Comparison of ENCODE assay signal across 24 cellular contexts in genomic region chr12:116544656-116545055, GRCh38. TPM values are rescaled to one million over a fixed set of nuclear protein-coding genes. Genes with fewer than 3 reads are reported as not detected.
DNase-seq lines count a peak whose midpoint lies in the region; ATAC-seq, FAIRE-seq and TF ChIP-seq lines count a peak whose summit lies in the region.
"Had no signal": no experiment of that assay in that cellular context is flagged by ENCODE, and none has a peak within 500 bp of the region (broad histone marks: within the 10 kb centered on the region; RNA-seq: fewer than 3 reads in every experiment).

No MANE protein-coding gene starts in this region.

- no peaks in the 10 kb centered on the region; the same call in 1 of the 2 replicates for H4K20me1 ChIP-seq in HepG2 (ENCODE audit: insufficient read depth, low read length)

- CTCF ChIA-PET in HepG2 (lab: Yijun Ruan, JAX; ENCODE audit: low intra/inter-chr PET ratio, low total read pairs) = no interaction called here

- H3K79me2 ChIP-seq in HepG2 (ENCODE audit: insufficient read depth, low read length) = no peaks in the 10 kb centered on the region

- ATAC-seq in right lobe of liver = peak; percentile 37 to 61 (median 50)
- ATAC-seq in HepG2 = no peak
- peak; percentile 83 for ATAC-seq in left lobe of liver
- peak in 3 of 4 donors; percentile 22 to 58 (median 47) for ATAC-seq in psoas muscle
- ATAC-seq in aorta (ENCODE audit: low FRiP score) = peak; percentile 73
- no peak for ATAC-seq in HG03571 (IDR thresholded peaks at IDR 0.05; ENCODE audit: unreplicated experiment)
- ATAC-seq: SK-N-SH treated with all-trans-retinoic acid at 6 μM for 48 hours had no signal

- H3K27ac ChIP-seq in right lobe of liver = no peak overlapping the region
- no peak overlapping the region for H3K27ac ChIP-seq in HepG2 (ENCODE audit: extremely low read length, insufficient read depth, low read length)
- no peak overlapping the region for H3K27ac ChIP-seq in psoas muscle
- no peak overlapping the region for H3K27ac ChIP-seq in aorta (ENCODE audit: low read depth in 1 of 2, low read length in 2 of 2)
- H3K27ac ChIP-seq: C4-2B, dorsolateral prefrontal cortex, epithelial cell of prostate, thoracic aorta had no signal

- no peak for DNase-seq in right lobe of liver
- no peak for DNase-seq in HepG2 (ENCODE audit: low spot score)
- peak; percentile 56 for DNase-seq in left lobe of liver (ENCODE audit: low spot score)
- DNase-seq in psoas muscle = peak; percentile 60 to 72
- peak in 1 of 2 donors; percentile 47 for DNase-seq in aorta
- no peak for DNase-seq in foreskin fibroblast
- no peak for DNase-seq in activated gamma-delta T cell treated with Interleukin-2 at 50 U/mL for 16 hours
- DNase-seq: activated B cell treated with CpG ODN at 0.5 μM for 24 hours; activated CD4-positive, alpha-beta memory T cell treated with anti-CD3 and anti-CD28 coated beads, Interleukin-2, amount 10 ng/mL, durations not matched to agents 7 days and 5 days; activated T-cell treated with anti-CD3 and anti-CD28 coated beads for 4 hours; amniotic stem cell; central memory CD4-positive, alpha-beta T cell; dorsolateral prefrontal cortex; HCEC 1CT; NCI-H1105 treated with DMSO at 0.1 percent for 48 hours; NCI-H446 treated with DMSO at 0.1 percent for 48 hours; nephron progenitor cell; NK-92 treated with Interleukin-12 subunit alpha and Interleukin-12 subunit beta, amount 100 ng/mL, for 24 hours; T-helper 9 cell had no signal

- no TSS peak for BruUV-seq in HepG2 (replicated peaks; lab: Mats Ljungman, UMichigan)

- no peaks in the 10 kb centered on the region for H3K36me3 ChIP-seq in right lobe of liver
- H3K36me3 ChIP-seq in HepG2 (replicated peaks in 1 of 2; ENCODE audit: control insufficient read depth in 1 of 2, insufficient read depth in 2 of 2, low read length in 2 of 2) = no peaks in the 10 kb centered on the region
- no peaks in the 10 kb centered on the region for H3K36me3 ChIP-seq in psoas muscle (ENCODE audit: insufficient read depth in 1 of 2, low read depth in 1 of 2)
- H3K36me3 ChIP-seq in aorta (ENCODE audit: control insufficient read depth in 1 of 2, insufficient read depth in 2 of 2, low read length in 1 of 2) = no peaks in the 10 kb centered on the region
- H3K36me3 ChIP-seq: thoracic aorta had no signal

- FAIRE-seq in HepG2 (lab: Jason Lieb, UNC) = no peak

- 18% methylated on average over 5 of the region's 5 CpGs for WGBS in right lobe of liver (ENCODE audit: insufficient coverage, low coverage, low lambda C conversion rate, missing lambda C conversion rate)
- WGBS in HepG2 (ENCODE audit: low lambda C conversion rate) = 20% methylated on average over 5 of the region's 5 CpGs
- 40 to 60% (median 41%) methylated on average over 5 of the region's 5 CpGs for WGBS in psoas muscle, 3 donors
- WGBS in aorta, 2 donors = 11 to 14% methylated on average over 5 of the region's 5 CpGs

- TF ChIP-seq EP300 in HepG2 (IDR thresholded peaks at IDR 0.05; ENCODE audit: low read depth in 2 of 2, low read length in 2 of 2) (no peak), HepG2 (CRISPR knock-in tag; IDR thresholded peaks at IDR 0.05; ENCODE audit: borderline replicate concordance) (no peak)

- no peaks in the 10 kb centered on the region for H3K4me1 ChIP-seq in right lobe of liver
- no peaks in the 10 kb centered on the region for H3K4me1 ChIP-seq in HepG2 (ENCODE audit: insufficient read depth, low read length)
- peaks cover 19% of the 10 kb centered on the region for H3K4me1 ChIP-seq in psoas muscle
- no peaks in the 10 kb centered on the region for H3K4me1 ChIP-seq in aorta (ENCODE audit: control insufficient read depth in 1 of 2, insufficient read depth in 2 of 2, low read length in 2 of 2)

- no peak overlapping the region for H2AFZ ChIP-seq in HepG2 (ENCODE audit: low read length)

- H3K9ac ChIP-seq in HepG2 (ENCODE audit: insufficient read depth, low read depth, low read length) = no peak overlapping the region

- intact Hi-C loops in right lobe of liver (cut with DNase I) (no loop called here), HepG2 (cut with micrococcal nuclease; ENCODE audit: unreplicated experiment) (no loop called here), psoas muscle (cut with DNase I) (no loop called here), aorta (cut with DNase I) (no loop called here)

- no peak for TF ChIP-seq POLR2A in right lobe of liver (IDR thresholded peaks at IDR 0.05)
- TF ChIP-seq POLR2A in HepG2 (IDR thresholded peaks at IDR 0.05; ENCODE audit: insufficient read depth in 1 of 2, low read depth in 2 of 2, low read length in 2 of 2) = no peak

- H3K4me3 ChIP-seq in right lobe of liver = no peak overlapping the region
- no peak overlapping the region for H3K4me3 ChIP-seq in HepG2 (replicated peaks in 1 of 3; ENCODE audit: insufficient read depth in 1 of 3, low read depth in 2 of 3, low read length in 3 of 3)
- no peak overlapping the region for H3K4me3 ChIP-seq in psoas muscle
- H3K4me3 ChIP-seq in aorta (ENCODE audit: low read length in 2 of 2) = no peak overlapping the region
- H3K4me3 ChIP-seq in foreskin fibroblast (ENCODE audit: low read depth in 1 of 2, low read length in 2 of 2) = no peak overlapping the region
- H3K4me3 ChIP-seq: dorsolateral prefrontal cortex, thoracic aorta had no signal

- in situ Hi-C loops in HepG2 (cut with HindIII; ENCODE audit: extremely low pct_ligation_motif_present, low pct_unique_long_range_greater_than_20kb) = no loop called here

- H3K9me3 ChIP-seq in right lobe of liver (no peaks in the 10 kb centered on the region), HepG2 (ENCODE audit: low read length) (no peaks in the 10 kb centered on the region), psoas muscle (no peaks in the 10 kb centered on the region), aorta (ENCODE audit: control insufficient read depth, low read length) (no peaks in the 10 kb centered on the region)
- H3K9me3 ChIP-seq: thoracic aorta had no signal

- no peak for TF ChIP-seq RAD21 in HepG2 (CRISPR knock-in tag; IDR thresholded peaks at IDR 0.05)

- H3K27me3 ChIP-seq in right lobe of liver (no peaks in the 10 kb centered on the region), HepG2 (ENCODE audit: control insufficient read depth in 1 of 2, insufficient read depth in 2 of 2, low read length in 2 of 2) (peaks cover 0 to 12% of the 10 kb centered on the region in 2 experiments; a peak in 3 of 5 replicates), psoas muscle (ENCODE audit: insufficient read depth in 3 of 3, low read length in 2 of 3) (no peaks in the 10 kb centered on the region), aorta (ENCODE audit: control insufficient read depth in 1 of 2, insufficient read depth in 2 of 2, low read length in 1 of 2) (no peaks in the 10 kb centered on the region)

- no peak overlapping the region for H3K4me2 ChIP-seq in HepG2 (ENCODE audit: low read depth, low read length)

- POLR2A ChIA-PET in HepG2 (lab: Yijun Ruan, JAX) = no interaction called here

- TF ChIP-seq CTCF in right lobe of liver (IDR thresholded peaks at IDR 0.05) (no peak), HepG2 (CRISPR knock-in tag; IDR thresholded peaks at IDR 0.05) (no peak), psoas muscle (IDR thresholded peaks at IDR 0.05) (no peak), foreskin fibroblast (IDR thresholded peaks at IDR 0.05; ENCODE audit: low read depth, low read length) (no peak)

TF ChIP-seq in HepG2, 621 proteins besides CTCF, POLR2A, EP300 and RAD21:
- no peak for TF ChIP-seq FOXA3 (CRISPR knock-in tag; IDR thresholded peaks at IDR 0.05)

RNA-seq across cellular contexts. Expression of gene MAP1LC3B2, which starts 14.5 kb away (rescaled TPM):
- total RNA-seq in right lobe of liver (1 to 10 TPM in 1 of 6 experiments, under 1 TPM in 2, not detected in 3; 0.59 to 1.0 (median 0.70) TPM), HepG2 (2016; rRNA removed; fragmentation: Illumina TruSeq; extraction: Trizol) (0.60 and 0.70 TPM in 2 replicates), left lobe of liver (not detected), psoas muscle (1 to 10 TPM; 1.4 to 4.1 (median 1.8) TPM), aorta (1 to 10 TPM; 1.0 to 3.1 TPM)
- total RNA-seq in HepG2 (2016; cell fraction: cytosol; rRNA removed; fragmentation: Illumina TruSeq; extraction: Trizol; ENCODE audit: low read depth) = 0.62 TPM in 1 of 2 replicates, not detected in the other
- total RNA-seq in HepG2 (2016; cell fraction: insoluble cytoplasmic fraction; rRNA removed; fragmentation: Illumina TruSeq; extraction: Trizol) = 0.84 and 0.98 TPM in 2 replicates
- not detected in 2 replicates for total RNA-seq in HepG2 (2016; cell fraction: membrane; rRNA removed; fragmentation: Illumina TruSeq; extraction: Trizol)
- total RNA-seq in HepG2 (2016; cell fraction: nucleus; rRNA removed; fragmentation: Illumina TruSeq; extraction: Trizol) = 0.81 TPM in 1 of 2 replicates, not detected in the other
- polyA plus RNA-seq in HepG2 (2011; rRNA removed) (2.1 and 2.2 TPM in 2 replicates), psoas muscle (1 to 10 TPM; 2.2 to 9.2 (median 4.3) TPM), aorta (1 to 10 TPM; 2.3 to 3.5 TPM)
- 0.27 and 1.1 TPM in 2 replicates for polyA plus RNA-seq in HepG2 (2011; cell fraction: cytosol; rRNA removed)
- 0.38 TPM in 1 of 2 replicates, not detected in the other for polyA plus RNA-seq in HepG2 (2011; cell fraction: nucleus; rRNA removed)
- polyA plus RNA-seq in HepG2 (2012) = 6.8 and 8.0 TPM in 2 replicates
- polyA plus RNA-seq in HepG2 (2016; cell fraction: cytosol; fragmentation: Illumina TruSeq; extraction: Trizol; ENCODE audit: low read depth) = 0.40 and 1.3 TPM in 2 replicates
- 2.8 and 3.3 TPM in 2 replicates for polyA plus RNA-seq in HepG2 (2016; cell fraction: insoluble cytoplasmic fraction; fragmentation: Illumina TruSeq; extraction: Trizol; ENCODE audit: low read depth)
- 0.83 and 1.4 TPM in 2 replicates for polyA plus RNA-seq in HepG2 (2016; cell fraction: membrane; fragmentation: Illumina TruSeq; extraction: Trizol; ENCODE audit: low read depth)
- 1.6 and 1.9 TPM in 2 replicates for polyA plus RNA-seq in HepG2 (2016; cell fraction: nucleus; fragmentation: Illumina TruSeq; extraction: Trizol; ENCODE audit: insufficient read depth, low read depth)
- 0.46 and 0.84 TPM in 2 replicates for polyA minus RNA-seq in HepG2 (2011; rRNA and poly(A)+ RNA removed; ENCODE audit: low replicate concordance)
- not detected in 2 replicates for polyA minus RNA-seq in HepG2 (2011; cell fraction: cytosol; rRNA and poly(A)+ RNA removed)
- not detected in 2 replicates for polyA minus RNA-seq in HepG2 (2011; cell fraction: nucleus; rRNA and poly(A)+ RNA removed)

Comparison
In these comparisons a context has a peak if more than half of its experiments do, and no peak if none do; other contexts are left out.
1. ATAC-seq: peak in right lobe of liver (4 of 4), left lobe of liver (single experiment), psoas muscle (3 of 4) and aorta (single experiment); none in HepG2 (single experiment) and HG03571 (single experiment).
2. DNase-seq: peak in left lobe of liver (single experiment) and psoas muscle (2 of 2); none in right lobe of liver (0 of 3), HepG2 (single experiment), foreskin fibroblast (0 of 2) and activated gamma-delta T cell treated with Interleukin-2 at 50 U/mL for 16 hours (single experiment).